ENCODE assay signal across 7 cellular contexts in genomic region chr2:151999058-151999457, GRCh38.
DNase-seq lines count a peak whose midpoint lies in the region; ATAC-seq and TF ChIP-seq lines count a peak whose summit lies in the region.

No MANE protein-coding gene starts in this region.

- peak; percentile 93 for TF ChIP-seq CTCF in GM12864 (IDR thresholded peaks at IDR 0.05; ENCODE audit: low read depth, low read length, missing control alignments)

- H3K4me3 ChIP-seq in GM12864 (ENCODE audit: low read depth, low read length): no peak overlapping the region
- H3K4me3 ChIP-seq in HAP-1: no peak overlapping the region

- CTCF ChIA-PET in T-cell (lab: Charles Lee): interaction anchor here (0.7 to 1.7 kb wide), 7 partner anchors 15 to 186 kb away, joined by 3 to 7 read pairs (median 4); no protein-coding TSS in a partner anchor

- peaks cover under 1 to 1% (median under 1%) of the 10 kb centered on the region in 3 donors for H3K4me1 Mint-ChIP-seq in T-cell

- DNase-seq in GM12864 (ENCODE audit: low read depth): no peak
- peak; percentile 47 to 81 for DNase-seq in HAP-1 (ENCODE audit: low spot score in 2 of 2)
- DNase-seq in NAMALWA (ENCODE audit: low spot score): peak; percentile 72
- DNase-seq in T-cell: peak in 25 of 34 experiments; percentile 1 to 36 (median 17)
- DNase-seq in T47D (ENCODE audit: low read depth in 1 of 2, low spot score in 1 of 2): peak; percentile 9 to 55
- DNase-seq in kidney tubule cell (ENCODE audit: low spot score): peak; percentile 47
- DNase-seq in stimulated activated CD8-positive, alpha-beta memory T cell treated with anti-CD3 and anti-CD28 coated beads, Interleukin-4, amount 100 ng/mL, for 24 hours (ENCODE audit: low read depth): peak; percentile 11

- H3K27me3 Mint-ChIP-seq in T-cell: no peaks in the 10 kb centered on the region

- no peaks in the 10 kb centered on the region for H3K9me3 Mint-ChIP-seq in T-cell

- H3K9me3 ChIP-seq in HAP-1: no peaks in the 10 kb centered on the region

- H3K36me3 ChIP-seq in HAP-1 (replicated peaks): no peaks in the 10 kb centered on the region

- no peaks in the 10 kb centered on the region for H3K36me3 Mint-ChIP-seq in T-cell

- H3K4me3 Mint-ChIP-seq in T-cell: no peak overlapping the region

- in situ Hi-C loops in HAP-1 (cut with MboI; ENCODE audit: low sequenced_read_pairs): no loop called here
- in situ Hi-C loops in T47D (cut with HindIII; ENCODE audit: low pct_unique_long_range_greater_than_20kb, low sequenced_read_pairs): no loop called here

- peak in 2 of 4 experiments; percentile 45 to 46 for ATAC-seq in T-cell (replicated peaks in 1 of 4)

- H3K4me1 ChIP-seq in HAP-1: no peaks in the 10 kb centered on the region

- H3K27me3 ChIP-seq in HAP-1 (ENCODE audit: low read depth): no peaks in the 10 kb centered on the region

- POLR2A ChIA-PET in T-cell (lab: Charles Lee): no interaction called here

- no peak overlapping the region for H3K27ac Mint-ChIP-seq in T-cell
